38 cellular contexts compared by ENCODE assay signal in the genomic region with DNA sequence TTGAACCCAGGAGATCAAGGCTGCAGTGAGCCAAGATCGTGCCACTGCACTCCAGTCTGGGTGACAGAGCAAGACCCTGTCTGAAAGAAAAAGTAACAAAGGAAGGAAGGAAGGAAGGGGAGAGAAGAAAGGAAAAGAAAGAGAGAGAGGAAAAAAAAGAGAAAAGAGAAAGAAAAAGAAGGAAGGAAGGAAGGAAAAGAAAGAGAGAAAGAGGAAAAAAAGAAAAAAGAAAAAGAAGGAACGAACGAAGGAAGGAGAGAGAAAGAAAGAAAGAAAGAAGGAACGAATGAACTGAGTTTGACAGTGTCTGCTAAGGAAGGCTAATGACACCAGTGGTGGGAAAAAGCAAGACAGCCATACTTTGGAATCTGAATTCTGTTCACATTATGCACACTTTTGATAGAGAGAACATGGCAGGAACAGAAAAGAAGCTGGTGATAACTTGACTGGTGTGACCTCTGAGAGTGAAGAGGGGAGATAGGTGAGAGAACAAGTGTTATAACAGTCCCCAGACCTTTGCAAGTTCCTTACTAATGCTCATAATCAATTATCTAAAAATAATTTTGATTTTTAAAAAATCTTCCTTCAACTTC.
"Had no signal": no experiment of that assay in that cellular context is flagged by ENCODE, and none has a peak within 500 bp of the region (broad histone marks: within the 10 kb centered on the region; RNA-seq: fewer than 3 reads in every experiment).

No MANE protein-coding gene starts in this region.

- H3K27me3 ChIP-seq: ascending aorta, cardiac muscle cell, colonic mucosa had no signal

- H3K4me1 ChIP-seq: ascending aorta, colonic mucosa had no signal

- H3K4me3 Mint-ChIP-seq: activated CD4-positive, alpha-beta memory T cell treated with anti-CD3 and anti-CD28 coated beads, Interleukin-2, amount 10 ng/mL, durations not matched to agents 7 days and 5 days; activated CD4-positive, alpha-beta T cell treated with anti-CD3 and anti-CD28 coated beads for 36 hours; activated CD4-positive, alpha-beta T cell treated with anti-CD3 and anti-CD28 coated beads, Interleukin-2, amount 10 ng/mL, durations not matched to agents 7 days and 5 days; activated CD8-positive, alpha-beta memory T cell treated with anti-CD3 and anti-CD28 coated beads, Interleukin-2, amount 10 ng/mL, durations not matched to agents 7 days and 5 days; activated naive CD8-positive, alpha-beta T cell; activated naive CD8-positive, alpha-beta T cell treated with anti-CD3 and anti-CD28 coated beads, Interleukin-2, amount 10 ng/mL, durations not matched to agents 7 days and 5 days; activated naive CD8-positive, alpha-beta T cell treated with anti-CD3 and anti-CD28 coated beads, Interleukin-2, amount 50 U/mL, for 24 hours; activated T-cell treated with anti-CD3 and anti-CD28 coated beads, Interleukin-2, amount 50 U/mL, for 24 hours; brain; central memory CD8-positive, alpha-beta T cell; T-helper 1 cell treated with Interleukin-12 subunit alpha and Interleukin-12 subunit beta and Interleukin-4 antibody, amounts not matched to agents 30 μg/mL and 1 μg/mL, for 36 hours; T-helper 2 cell treated with Interferon-gamma antibody and Interleukin-4, amounts not matched to agents 5 μg/mL and 100 μg/mL, for 36 hours had no signal

- H3K9me3 Mint-ChIP-seq: central memory CD8-positive, alpha-beta T cell had no signal

- DNase-seq: activated CD4-positive, alpha-beta memory T cell treated with anti-CD3 and anti-CD28 coated beads, Interleukin-2, amount 10 ng/mL, durations not matched to agents 7 days and 5 days; activated CD4-positive, alpha-beta T cell treated with anti-CD3 and anti-CD28 coated beads for 1 hour; activated CD4-positive, alpha-beta T cell treated with anti-CD3 and anti-CD28 coated beads for 36 hours; activated CD4-positive, alpha-beta T cell treated with anti-CD3 and anti-CD28 coated beads for 48 hours; activated CD4-positive, alpha-beta T cell treated with anti-CD3 and anti-CD28 coated beads, Interleukin-2, amount 10 ng/mL, durations not matched to agents 7 days and 5 days; activated CD4-positive, alpha-beta T cell treated with anti-CD3 and anti-CD28 coated beads, Interleukin-2, amount 50 U/mL, for 48 hours; activated CD4-positive, CD25-positive, alpha-beta regulatory T cell; activated CD8-positive, alpha-beta memory T cell treated with anti-CD3 and anti-CD28 coated beads for 24 hours; activated CD8-positive, alpha-beta memory T cell treated with anti-CD3 and anti-CD28 coated beads, Interleukin-2, amount 10 ng/mL, durations not matched to agents 7 days and 5 days; activated CD8-positive, alpha-beta memory T cell treated with anti-CD3 and anti-CD28 coated beads, Interleukin-2, amount 50 U/mL, for 48 hours; activated effector memory CD4-positive, alpha-beta T cell treated with Interleukin-2 at 50 U/mL for 16 hours; activated gamma-delta T cell; activated naive CD4-positive, alpha-beta T cell treated with anti-CD3 and anti-CD28 coated beads, Interleukin-2, amount 50 U/mL, for 16 hours; activated naive CD4-positive, alpha-beta T cell treated with Interleukin-2 at 50 U/mL for 16 hours; activated naive CD8-positive, alpha-beta T cell treated with anti-CD3 and anti-CD28 coated beads, Interleukin-2, amount 10 ng/mL, durations not matched to agents 7 days and 5 days; activated naive CD8-positive, alpha-beta T cell treated with anti-CD3 and anti-CD28 coated beads, Interleukin-2, amount 50 U/mL, for 24 hours; activated T-cell treated with anti-CD3 and anti-CD28 coated beads, Interleukin-2, amount 50 U/mL, for 24 hours; activated T-cell treated with anti-CD3 and anti-CD28 coated beads, Interleukin-2, amount 50 U/mL, for 48 hours; amygdala; anterior cingulate cortex; caudate nucleus; cerebellar nuclear complex; colonic mucosa; T-helper 1 cell; T-helper 2 cell; T-helper 9 cell had no signal

- H3K4me3 ChIP-seq: ascending aorta, cardiac muscle cell, colonic mucosa had no signal

- H3K27me3 Mint-ChIP-seq: activated CD4-positive, alpha-beta T cell treated with anti-CD3 and anti-CD28 coated beads, Interleukin-2, amount 10 ng/mL, durations not matched to agents 7 days and 5 days had no signal

- H3K27ac ChIP-seq: ascending aorta, cardiac muscle cell, colonic mucosa, VCaP had no signal

- H3K36me3 ChIP-seq: ascending aorta, cardiac muscle cell, colonic mucosa had no signal

- H3K9me3 ChIP-seq: ascending aorta, colonic mucosa had no signal

- H3K36me3 Mint-ChIP-seq: activated CD8-positive, alpha-beta memory T cell treated with anti-CD3 and anti-CD28 coated beads, Interleukin-2, amount 10 ng/mL, durations not matched to agents 7 days and 5 days; activated naive CD8-positive, alpha-beta T cell treated with anti-CD3 and anti-CD28 coated beads, Interleukin-2, amount 10 ng/mL, durations not matched to agents 7 days and 5 days; brain had no signal

- FAIRE-seq: bronchial epithelial cell, TTC549 had no signal

- ATAC-seq: activated CD4-positive, alpha-beta T cell treated with anti-CD3 and anti-CD28 coated beads for 36 hours; activated CD4-positive, CD25-positive, alpha-beta regulatory T cell treated with anti-CD3 and anti-CD28 coated beads, Interleukin-2, amount 50 U/mL, for 24 hours; activated CD8-positive, alpha-beta memory T cell treated with anti-CD3 and anti-CD28 coated beads, Interleukin-2, amount 10 ng/mL, durations not matched to agents 7 days and 5 days; activated naive CD8-positive, alpha-beta T cell treated with anti-CD3 and anti-CD28 coated beads, Interleukin-2, amount 50 U/mL, for 24 hours had no signal

- H3K4me1 Mint-ChIP-seq: activated CD4-positive, alpha-beta memory T cell treated with anti-CD3 and anti-CD28 coated beads, Interleukin-2, amount 10 ng/mL, durations not matched to agents 7 days and 5 days; activated CD4-positive, alpha-beta T cell treated with anti-CD3 and anti-CD28 coated beads for 36 hours; activated CD4-positive, alpha-beta T cell treated with anti-CD3 and anti-CD28 coated beads, Interleukin-2, amount 10 ng/mL, durations not matched to agents 7 days and 5 days; activated CD8-positive, alpha-beta memory T cell treated with anti-CD3 and anti-CD28 coated beads, Interleukin-2, amount 10 ng/mL, durations not matched to agents 7 days and 5 days; activated naive CD8-positive, alpha-beta T cell treated with anti-CD3 and anti-CD28 coated beads, Interleukin-2, amount 10 ng/mL, durations not matched to agents 7 days and 5 days; activated naive CD8-positive, alpha-beta T cell treated with anti-CD3 and anti-CD28 coated beads, Interleukin-2, amount 50 U/mL, for 24 hours; brain; central memory CD8-positive, alpha-beta T cell had no signal

- H3K27ac Mint-ChIP-seq: activated CD4-positive, alpha-beta memory T cell treated with anti-CD3 and anti-CD28 coated beads, Interleukin-2, amount 10 ng/mL, durations not matched to agents 7 days and 5 days; activated CD4-positive, alpha-beta T cell treated with anti-CD3 and anti-CD28 coated beads for 36 hours; activated CD4-positive, alpha-beta T cell treated with anti-CD3 and anti-CD28 coated beads, Interleukin-2, amount 10 ng/mL, durations not matched to agents 7 days and 5 days; activated CD8-positive, alpha-beta memory T cell treated with anti-CD3 and anti-CD28 coated beads, Interleukin-2, amount 10 ng/mL, durations not matched to agents 7 days and 5 days; activated naive CD8-positive, alpha-beta T cell; activated naive CD8-positive, alpha-beta T cell treated with anti-CD3 and anti-CD28 coated beads, Interleukin-2, amount 10 ng/mL, durations not matched to agents 7 days and 5 days; activated naive CD8-positive, alpha-beta T cell treated with anti-CD3 and anti-CD28 coated beads, Interleukin-2, amount 50 U/mL, for 24 hours; activated T-cell treated with anti-CD3 and anti-CD28 coated beads, Interleukin-2, amount 50 U/mL, for 24 hours; activated T-helper 2 cell treated with anti-CD3 and anti-CD28 coated beads, Interferon-gamma antibody, Interleukin-2, Interleukin-4, amounts not matched to agents 10 μg/mL and 5 μg/mL and 100 μg/mL, durations not matched to agents 14 hours and 24 hours and 36 hours; brain; T-helper 1 cell treated with Interleukin-12 subunit alpha and Interleukin-12 subunit beta and Interleukin-4 antibody, amounts not matched to agents 30 μg/mL and 1 μg/mL, for 36 hours; T-helper 2 cell treated with Interferon-gamma antibody and Interleukin-4, amounts not matched to agents 5 μg/mL and 100 μg/mL, for 36 hours had no signal
